ENCODE assay signal across 8 cellular contexts in genomic region chr16:68529608-68529930, GRCh38. TPM values are rescaled to one million over a fixed set of nuclear protein-coding genes. Genes with fewer than 3 reads are reported as not detected.
DNase-seq lines count a peak whose midpoint lies in the region; ATAC-seq, FAIRE-seq and TF ChIP-seq lines count a peak whose summit lies in the region.

No MANE protein-coding gene starts in this region.

- FAIRE-seq in bronchial epithelial cell (lab: Jason Lieb, UNC), result no peak

- H3K27ac ChIP-seq in mucosa of rectum (ENCODE audit: low read depth in 2 of 2, low read length in 2 of 2) (no peak overlapping the region), caudate nucleus (ENCODE audit: low read depth, low read length) (no peak overlapping the region)

- H3K9me3 ChIP-seq in mucosa of rectum (ENCODE audit: control insufficient read depth in 2 of 2, low read length in 2 of 2), result no peaks in the 10 kb centered on the region

- no peak for TF ChIP-seq CTCF in bronchial epithelial cell (IDR thresholded peaks at IDR 0.05; ENCODE audit: insufficient read depth, low read length, severe bottlenecking)

- ATAC-seq in GM18502 (IDR thresholded peaks at IDR 0.05; ENCODE audit: poor library complexity, unreplicated experiment), result peak; percentile 8
- peak; percentile 15 for ATAC-seq in HG03196 (IDR thresholded peaks at IDR 0.05; ENCODE audit: unreplicated experiment)

- H3K4me1 ChIP-seq in mucosa of rectum (ENCODE audit: control insufficient read depth in 2 of 2, insufficient read depth in 2 of 2, low read length in 2 of 2), result peaks cover 18% of the 10 kb centered on the region in 2 donors

- H3K4me3 ChIP-seq in bronchial epithelial cell (ENCODE audit: low read depth, low read length), result peak overlapping the region; percentile 76
- H3K4me3 ChIP-seq in mucosa of rectum (ENCODE audit: low read length in 2 of 2), result peak overlapping the region; percentile 75 to 81

- DNase-seq in bronchial epithelial cell (ENCODE audit: low read depth) (no peak), SW 1271 (lab: John Stamatoyannopoulos, UW) (no peak), caudate nucleus (lab: John Stamatoyannopoulos, UW) (no peak)
- no peak for DNase-seq in stimulated activated naive CD4-positive, alpha-beta T cell (lab: John Stamatoyannopoulos, UW)
- no peak for DNase-seq in activated effector memory CD4-positive, alpha-beta T cell treated with Interleukin-2 at 50 U/mL for 16 hours

- H3K9ac ChIP-seq in mucosa of rectum (ENCODE audit: low read depth in 1 of 2, low read length in 2 of 2), result peak overlapping the region; percentile 49 to 76

- H3K27me3 ChIP-seq in bronchial epithelial cell (ENCODE audit: control insufficient read depth, insufficient read depth, low read length) (no peaks in the 10 kb centered on the region), mucosa of rectum (ENCODE audit: control insufficient read depth in 2 of 2, insufficient read depth in 2 of 2, low read length in 2 of 2) (no peaks in the 10 kb centered on the region)

- H3K36me3 ChIP-seq in bronchial epithelial cell (ENCODE audit: control insufficient read depth, insufficient read depth, low read length), result no peaks in the 10 kb centered on the region
- no peaks in the 10 kb centered on the region for H3K36me3 ChIP-seq in mucosa of rectum (ENCODE audit: control insufficient read depth in 2 of 2, insufficient read depth in 2 of 2, low read length in 2 of 2)

RNA-seq across cellular contexts. Expression of gene ZFP90, which starts 9.5 kb away (rescaled TPM):
- total RNA-seq in bronchial epithelial cell, result 18.4 and 21.5 TPM in 2 replicates
